In genomic region chr4:34362654-34363053, GRCh38 we compare ENCODE assay signal across 25 cellular contexts.
"Had no signal": no experiment of that assay in that cellular context is flagged by ENCODE, and none has a peak within 500 bp of the region (broad histone marks: within the 10 kb centered on the region; RNA-seq: fewer than 3 reads in every experiment).

No MANE protein-coding gene starts in this region.

- H3K27ac Mint-ChIP-seq: effector memory CD8-positive, alpha-beta T cell; immature natural killer cell; memory B cell; mesothelial cell of epicardium; natural killer cell; stimulated activated naive B cell treated with anti-CD40 and anti-IgM and Interleukin-4, amounts not matched to agents 10 μg/mL and 1 μg/mL and 100 μg/mL, for 72 hours; stimulated activated naive CD8-positive, alpha-beta T cell treated with anti-CD3 and anti-CD28 coated beads, Interleukin-15, amount 100 ng/mL, for 72 hours had no signal

- H3K27me3 Mint-ChIP-seq: effector memory CD8-positive, alpha-beta T cell; memory B cell; stimulated activated naive B cell treated with anti-CD40 and anti-IgM and Interleukin-4, amounts not matched to agents 10 μg/mL and 1 μg/mL and 100 μg/mL, for 72 hours; stimulated activated naive CD8-positive, alpha-beta T cell treated with anti-CD3 and anti-CD28 coated beads, Interleukin-15, amount 100 ng/mL, for 72 hours had no signal

- H3K4me1 Mint-ChIP-seq: immature natural killer cell; memory B cell; natural killer cell; neural crest cell; stimulated activated naive B cell treated with anti-CD40 and anti-IgM and Interleukin-4, amounts not matched to agents 10 μg/mL and 1 μg/mL and 100 μg/mL, for 72 hours; stimulated activated naive CD8-positive, alpha-beta T cell treated with anti-CD3 and anti-CD28 coated beads, Interleukin-15, amount 100 ng/mL, for 72 hours had no signal

- DNase-seq: effector memory CD8-positive, alpha-beta T cell; esophagus squamous epithelium; foreskin fibroblast; glutamatergic neuron; immature natural killer cell; left lung; lower lobe of right lung; natural killer cell; posterior cingulate gyrus; sigmoid colon; stimulated activated CD4-positive, alpha-beta T cell treated with anti-CD3 and anti-CD28 coated beads, Interleukin-2, amount 100 ng/mL, for 24 hours; stimulated activated CD4-positive, alpha-beta T cell treated with anti-CD3 and anti-CD28 coated beads, Interleukin-4, amount 100 ng/mL, for 4 hours; stimulated activated naive B cell treated with anti-CD40 and anti-IgM and Interleukin-4, amounts not matched to agents 10 μg/mL and 1 μg/mL and 100 μg/mL, for 72 hours; stimulated activated naive CD8-positive, alpha-beta T cell treated with anti-CD3 and anti-CD28 coated beads, Interleukin-15, amount 100 ng/mL, for 72 hours; testis; upper lobe of right lung had no signal

- H3K36me3 ChIP-seq: esophagus squamous epithelium, gastroesophageal sphincter, left lung, lower lobe of right lung, right atrium auricular region, sigmoid colon, tibial nerve, upper lobe of right lung, vagina had no signal

- H3K4me1 ChIP-seq: esophagus squamous epithelium, gastroesophageal sphincter, left lung, lower lobe of right lung, right atrium auricular region, sigmoid colon, testis, tibial nerve, upper lobe of right lung, vagina had no signal

- H3K9me3 ChIP-seq: esophagus squamous epithelium, gastroesophageal sphincter, lower lobe of right lung, right atrium auricular region, sigmoid colon, testis, tibial nerve, upper lobe of right lung, vagina had no signal

- H3K27me3 ChIP-seq: esophagus squamous epithelium, gastroesophageal sphincter, left lung, right atrium auricular region, sigmoid colon, testis, tibial nerve, upper lobe of right lung, vagina had no signal

- H3K4me3 ChIP-seq: esophagus squamous epithelium, gastroesophageal sphincter, left lung, lower lobe of right lung, right atrium auricular region, sigmoid colon, skin epidermis, testis, tibial nerve, upper lobe of right lung, vagina had no signal

- H3K36me3 Mint-ChIP-seq: immature natural killer cell; memory B cell; natural killer cell; stimulated activated naive B cell treated with anti-CD40 and anti-IgM and Interleukin-4, amounts not matched to agents 10 μg/mL and 1 μg/mL and 100 μg/mL, for 72 hours had no signal

- H3K4me3 Mint-ChIP-seq: effector memory CD8-positive, alpha-beta T cell; immature natural killer cell; memory B cell; mesothelial cell of epicardium; natural killer cell; neural crest cell; stimulated activated naive B cell treated with anti-CD40 and anti-IgM and Interleukin-4, amounts not matched to agents 10 μg/mL and 1 μg/mL and 100 μg/mL, for 72 hours; stimulated activated naive CD8-positive, alpha-beta T cell treated with anti-CD3 and anti-CD28 coated beads, Interleukin-15, amount 100 ng/mL, for 72 hours had no signal

- ATAC-seq: effector memory CD8-positive, alpha-beta T cell; gastroesophageal sphincter; left lung; lower lobe of right lung; natural killer cell; stimulated activated naive B cell treated with anti-CD40 and anti-IgM and Interleukin-4, amounts not matched to agents 10 μg/mL and 1 μg/mL and 100 μg/mL, for 72 hours; stimulated activated naive CD8-positive, alpha-beta T cell treated with anti-CD3 and anti-CD28 coated beads, Interleukin-15, amount 100 ng/mL, for 72 hours; upper lobe of right lung had no signal

- H3K27ac ChIP-seq: epithelial cell of prostate, esophagus squamous epithelium, gastroesophageal sphincter, left lung, lower lobe of right lung, right atrium auricular region, sigmoid colon, skin epidermis, testis, tibial nerve, upper lobe of right lung, vagina had no signal
